In the genomic region with DNA sequence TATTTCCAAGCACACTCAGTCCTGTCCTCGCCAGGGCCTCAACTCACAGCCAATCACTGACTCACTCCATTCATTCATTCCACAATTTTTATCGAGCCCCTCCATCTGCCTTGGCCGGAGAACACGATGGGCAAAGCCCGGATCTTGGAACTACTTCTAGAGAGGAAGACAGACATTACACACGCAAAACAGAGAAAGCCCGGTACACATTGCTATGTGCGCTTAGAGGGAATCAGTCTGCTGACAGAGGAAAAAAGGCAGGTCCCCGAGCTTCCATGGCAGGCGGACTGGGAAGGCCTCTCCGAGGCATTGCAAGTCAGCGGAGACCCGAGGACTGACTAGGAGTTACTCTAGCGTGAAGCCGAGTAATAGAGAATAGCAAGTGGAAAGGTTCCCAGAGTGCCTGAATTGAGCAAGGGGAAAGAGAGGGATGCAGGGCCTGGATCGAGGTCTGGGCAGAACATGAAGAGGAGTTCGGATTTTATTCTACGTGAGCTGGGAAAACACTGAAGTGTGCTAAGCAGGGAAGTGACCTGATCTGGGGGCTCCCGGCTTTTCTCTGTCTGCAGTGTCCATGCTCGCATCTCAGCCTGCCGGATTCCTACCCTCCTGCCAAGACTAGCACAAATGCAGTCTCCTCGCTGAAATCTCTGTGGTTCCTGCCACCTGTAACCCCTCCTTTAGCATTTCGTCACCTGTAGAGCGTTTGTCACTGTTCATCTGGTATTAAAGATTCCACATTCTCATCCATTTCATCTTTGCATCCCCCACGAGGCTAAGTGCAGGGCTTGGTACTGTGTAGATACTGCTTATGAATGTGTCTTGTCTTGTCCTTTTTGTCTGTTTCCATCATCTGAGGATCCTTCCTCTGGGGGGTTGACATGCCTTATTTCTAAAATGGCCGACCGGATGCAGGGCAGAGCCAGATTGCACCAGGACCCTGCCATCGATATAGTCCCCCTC, we compare ENCODE assay signal across 8 cellular contexts.
DNase-seq lines count a peak whose midpoint lies in the region; ATAC-seq lines count a peak whose summit lies in the region.

No MANE protein-coding gene starts in this region.

- H3K36me3 ChIP-seq in stomach smooth muscle (ENCODE audit: control insufficient read depth in 2 of 2, insufficient read depth in 2 of 2, low read length in 2 of 2) = no peaks in the 10 kb centered on the region

- H3K27me3 ChIP-seq in layer of hippocampus (ENCODE audit: control insufficient read depth, insufficient read depth, low read length) (no peaks in the 10 kb centered on the region), stomach smooth muscle (ENCODE audit: control insufficient read depth in 1 of 2, insufficient read depth in 2 of 2, low read length in 2 of 2) (no peaks in the 10 kb centered on the region)

- ATAC-seq in GM21723 (IDR thresholded peaks at IDR 0.05; ENCODE audit: unreplicated experiment) = no peak

- peak; percentile 59 for DNase-seq in NCI-H82 (lab: John Stamatoyannopoulos, UW)
- DNase-seq in NCI-H82 treated with DMSO at 0.1 percent for 48 hours (lab: John Stamatoyannopoulos, UW; ENCODE audit: unreplicated experiment) = no peak
- peak; percentile 77 for DNase-seq in NCI-H526 treated with DMSO at 0.1 percent for 48 hours (lab: John Stamatoyannopoulos, UW)
- peak; percentile 6 for DNase-seq in central memory CD4-positive, alpha-beta T cell
- no peak for DNase-seq in cortex of kidney (lab: John Stamatoyannopoulos, UW)

- H3K9me3 ChIP-seq in stomach smooth muscle (ENCODE audit: control insufficient read depth in 2 of 2, low read length in 2 of 2) = no peaks in the 10 kb centered on the region

- H3K9ac ChIP-seq in stomach smooth muscle (ENCODE audit: low read length in 2 of 2) = peak overlapping the region; percentile 50 to 51

- H3K4me1 ChIP-seq in stomach smooth muscle (ENCODE audit: control insufficient read depth, insufficient read depth, low read length) = peaks cover 14% of the 10 kb centered on the region

- peak overlapping the region; percentile 94 for H3K27ac ChIP-seq in layer of hippocampus (ENCODE audit: low read depth, low read length)
- H3K27ac ChIP-seq in stomach smooth muscle (ENCODE audit: low read length) = no peak overlapping the region

- peak overlapping the region; percentile 74 to 80 for H3K4me3 ChIP-seq in stomach smooth muscle (ENCODE audit: low read length in 2 of 2)

Comparison
In these comparisons a context has a peak if more than half of its experiments do, and no peak if none do; other contexts are left out.
1. DNase-seq: peak in NCI-H82 (single experiment), NCI-H526 treated with DMSO at 0.1 percent for 48 hours (single experiment) and central memory CD4-positive, alpha-beta T cell (single experiment); none in NCI-H82 treated with DMSO at 0.1 percent for 48 hours (single experiment) and cortex of kidney (single experiment).